In genomic region chr1:228174482-228175315, GRCh38 we compare ENCODE assay signal across 9 cellular contexts. TPM values are rescaled to one million over a fixed set of nuclear protein-coding genes. Genes with fewer than 3 reads are reported as not detected.
DNase-seq lines count a peak whose midpoint lies in the region; ATAC-seq and TF ChIP-seq lines count a peak whose summit lies in the region.
"Had no signal": no experiment of that assay in that cellular context is flagged by ENCODE, and none has a peak within 500 bp of the region (broad histone marks: within the 10 kb centered on the region; RNA-seq: fewer than 3 reads in every experiment).

No MANE protein-coding gene starts in this region.

- intact Hi-C loops in Right ventricle myocardium inferior (cut with DNase I): no loop called here
- intact Hi-C loops in Panc1 (cut with micrococcal nuclease; ENCODE audit: unreplicated experiment): no loop called here

- DNase-seq in Right ventricle myocardium inferior (ENCODE audit: missing footprints) (peak; percentile 71), right atrium auricular region (ENCODE audit: low spot score) (no peak), Panc1 (ENCODE audit: low read depth, low spot score) (no peak), fibroblast of villous mesenchyme (ENCODE audit: low read depth) (peak; percentile 25), suprapubic skin (ENCODE audit: low spot score in 2 of 2) (peak; percentile 78 to 80), CD1c-positive myeloid dendritic cell (ENCODE audit: extremely low spot score) (no peak), HFFc6 (no peak), type B pancreatic cell (ENCODE audit: extremely low spot score, unreplicated experiment) (no peak)
- DNase-seq: GF-D8 had no signal

- BruUV-seq in Panc1 (replicated peaks; lab: Mats Ljungman, UMichigan): no TSS peak

- in situ Hi-C loops in Panc1 (cut with HindIII; ENCODE audit: low pct_unique_long_range_greater_than_20kb, low sequenced_read_pairs): no loop called here

- no peaks in the 10 kb centered on the region for H3K9me3 ChIP-seq in right atrium auricular region
- no peaks in the 10 kb centered on the region for H3K9me3 ChIP-seq in Panc1 (ENCODE audit: control insufficient read depth, insufficient read depth, low read depth, low read length)
- no peaks in the 10 kb centered on the region for H3K9me3 ChIP-seq in suprapubic skin

- CTCF ChIA-PET in Panc1 (lab: Charles Lee): interaction anchor here (0.5 to 0.6 kb wide), 2 partner anchors 175 to 232 kb away, joined by 6 to 7 read pairs; partner anchors contain the start of gene TRIM11

- H3K36me3 Mint-ChIP-seq in HFFc6 (ENCODE audit: low read depth) (no peaks in the 10 kb centered on the region), type B pancreatic cell (no peaks in the 10 kb centered on the region)

- H3K27ac Mint-ChIP-seq in HFFc6: no peak overlapping the region
- H3K27ac Mint-ChIP-seq in type B pancreatic cell: no peak overlapping the region

- H3K27me3 Mint-ChIP-seq in HFFc6 (ENCODE audit: insufficient read depth): no peaks in the 10 kb centered on the region; the same call in 1 of the 2 replicates
- H3K27me3 Mint-ChIP-seq in type B pancreatic cell: no peaks in the 10 kb centered on the region

- H3K27me3 ChIP-seq in right atrium auricular region (no peaks in the 10 kb centered on the region), Panc1 (ENCODE audit: control insufficient read depth, insufficient read depth, low read length) (no peaks in the 10 kb centered on the region), suprapubic skin (no peaks in the 10 kb centered on the region)

- peaks cover 0 to 3% of the 10 kb centered on the region in 2 donors for H3K4me1 ChIP-seq in right atrium auricular region
- peaks cover 4% of the 10 kb centered on the region; the same call in 1 of the 2 replicates for H3K4me1 ChIP-seq in Panc1 (ENCODE audit: control insufficient read depth, insufficient read depth, low read length)
- peaks cover 11% of the 10 kb centered on the region for H3K4me1 ChIP-seq in suprapubic skin

- H3K9me3 Mint-ChIP-seq in HFFc6 (no peaks in the 10 kb centered on the region), type B pancreatic cell (no peaks in the 10 kb centered on the region)

- no peak for TF ChIP-seq CTCF in right atrium auricular region (IDR thresholded peaks at IDR 0.05)
- no peak for TF ChIP-seq CTCF in Panc1 (IDR thresholded peaks at IDR 0.05)
- no peak for TF ChIP-seq CTCF in fibroblast of villous mesenchyme (IDR thresholded peaks at IDR 0.05; ENCODE audit: insufficient read depth, low read depth, low read length)
- no peak for TF ChIP-seq CTCF in suprapubic skin (IDR thresholded peaks at IDR 0.05)
- no peak for TF ChIP-seq CTCF in HFFc6 (IDR thresholded peaks at IDR 0.05)
- TF ChIP-seq CTCF in type B pancreatic cell (conservative IDR thresholded peaks at IDR 0.05): no peak

- POLR2A ChIA-PET in Panc1 (lab: Charles Lee): interaction anchor here (0.5 kb wide), 1 partner anchor 238 kb away, joined by 6 read pairs; no protein-coding TSS in a partner anchor

- H3K4me3 Mint-ChIP-seq in HFFc6 (no peak overlapping the region), type B pancreatic cell (no peak overlapping the region)

- H3K36me3 ChIP-seq in right atrium auricular region (peaks cover 18% of the 10 kb centered on the region), Panc1 (ENCODE audit: control insufficient read depth, insufficient read depth, low read length) (no peaks in the 10 kb centered on the region), suprapubic skin (peaks cover 7% of the 10 kb centered on the region)

- no peak for TF ChIP-seq EP300 in suprapubic skin (IDR thresholded peaks at IDR 0.05)

- peak; percentile 28 for ATAC-seq in Right ventricle myocardium inferior
- peak; percentile 71; the same call in 1 of the 2 replicates for ATAC-seq in Panc1

- H3K4me3 ChIP-seq in right atrium auricular region (peak overlapping the region in 1 of 2 donors; percentile 23), Panc1 (ENCODE audit: low read depth in 2 of 2, low read length in 2 of 2) (no peak overlapping the region), fibroblast of villous mesenchyme (ENCODE audit: low read depth, low read length) (no peak overlapping the region), suprapubic skin (peak overlapping the region; percentile 46)

- TF ChIP-seq POLR2A in suprapubic skin (IDR thresholded peaks at IDR 0.05): no peak

- 90% methylated on average over 6 of the region's 52 CpGs for WGBS in suprapubic skin

- no peak overlapping the region for H3K27ac ChIP-seq in right atrium auricular region
- H3K27ac ChIP-seq in Panc1 (ENCODE audit: low read length): no peak overlapping the region
- H3K27ac ChIP-seq in suprapubic skin: no peak overlapping the region

- H3K4me1 Mint-ChIP-seq in HFFc6 (ENCODE audit: low read depth) (no peaks in the 10 kb centered on the region), type B pancreatic cell (ENCODE audit: unreplicated experiment) (no peaks in the 10 kb centered on the region)

RNA-seq across cellular contexts. Expression of gene IBA57, which starts 9.1 kb away (rescaled TPM):
- total RNA-seq in Right ventricle myocardium inferior (12.7 TPM), right atrium auricular region (1 to 10 TPM; 6.7 to 7.1 TPM), Panc1 (2021; ENCODE audit: unreplicated experiment) (11.3 TPM), fibroblast of villous mesenchyme (3.5 and 4.3 TPM in 2 replicates), suprapubic skin (10 to 100 TPM in 2 of 4 donors, 1 to 10 TPM in 2; 9.2 to 22.4 (median 12.4) TPM), type B pancreatic cell (ENCODE audit: low replicate concordance) (9.5 and 10.5 TPM in 2 replicates)
- polyA plus RNA-seq in Panc1 (2012; ENCODE audit: insufficient read length): 6.3 TPM
- total RNA-seq in HFFc6 (2021; fragmentation: NEBNext Ultra II Directional; extraction: Animal tissue kit (Norgen Biotek cat#: 25700)): 1 to 10 TPM; 4.2 to 5.8 (median 4.7) TPM

RNA-seq across cellular contexts. Expression of gene GJC2, which starts 25.0 kb away (rescaled TPM):
- total RNA-seq in Right ventricle myocardium inferior (1.6 TPM), right atrium auricular region (1 to 10 TPM in 1 of 2 donors, under 1 TPM in 1; 0.93 to 2.3 TPM), Panc1 (2021; ENCODE audit: unreplicated experiment) (2.4 TPM), fibroblast of villous mesenchyme (2.6 and 3.9 TPM in 2 replicates), suprapubic skin (1 to 10 TPM; 2.5 to 3.6 (median 3.0) TPM), type B pancreatic cell (ENCODE audit: low replicate concordance) (0.76 and 1.3 TPM in 2 replicates)
- polyA plus RNA-seq in Panc1 (2012; ENCODE audit: insufficient read length): 4.4 TPM
- 1 to 10 TPM; 1.1 to 2.3 (median 1.2) TPM for total RNA-seq in HFFc6 (2021; fragmentation: NEBNext Ultra II Directional; extraction: Animal tissue kit (Norgen Biotek cat#: 25700))

RNA-seq across cellular contexts. Expression of gene OBSCN, which starts 33.1 kb away (rescaled TPM):
- total RNA-seq in Right ventricle myocardium inferior (275 TPM), right atrium auricular region (100 to 1,000 TPM; 159 to 317 TPM), Panc1 (2021; ENCODE audit: unreplicated experiment) (10.5 TPM), fibroblast of villous mesenchyme (13.0 and 14.5 TPM in 2 replicates), suprapubic skin (10 to 100 TPM; 15.0 to 46.6 (median 34.4) TPM), type B pancreatic cell (ENCODE audit: low replicate concordance) (17.2 and 48.9 TPM in 2 replicates)
- polyA plus RNA-seq in Panc1 (2012; ENCODE audit: insufficient read length): 12.4 TPM
- total RNA-seq in HFFc6 (2021; fragmentation: NEBNext Ultra II Directional; extraction: Animal tissue kit (Norgen Biotek cat#: 25700)): 1 to 10 TPM in 2 of 6 experiments, under 1 TPM in 4; 0.27 to 1.8 (median 0.53) TPM

RNA-seq across cellular contexts. Expression of gene GUK1, which starts 34.6 kb away (rescaled TPM):
- total RNA-seq in Right ventricle myocardium inferior: 162 TPM
- total RNA-seq in right atrium auricular region: 100 to 1,000 TPM; 179 to 277 TPM
- 188 TPM for total RNA-seq in Panc1 (2021; ENCODE audit: unreplicated experiment)
- 362 TPM for polyA plus RNA-seq in Panc1 (2012; ENCODE audit: insufficient read length)
- 367 and 380 TPM in 2 replicates for total RNA-seq in fibroblast of villous mesenchyme
- total RNA-seq in suprapubic skin: 100 to 1,000 TPM; 384 to 510 (median 421) TPM
- 100 to 1,000 TPM; 215 to 313 (median 247) TPM for total RNA-seq in HFFc6 (2021; fragmentation: NEBNext Ultra II Directional; extraction: Animal tissue kit (Norgen Biotek cat#: 25700))
- total RNA-seq in type B pancreatic cell (ENCODE audit: low replicate concordance): 133 and 174 TPM in 2 replicates

Comparison
In these comparisons a context has a peak if more than half of its experiments do, and no peak if none do; other contexts are left out.
1. DNase-seq: peak in Right ventricle myocardium inferior (single experiment), fibroblast of villous mesenchyme (single experiment) and suprapubic skin (2 of 2); none in right atrium auricular region (single experiment), Panc1 (single experiment), CD1c-positive myeloid dendritic cell (single experiment), HFFc6 (single experiment) and type B pancreatic cell (single experiment).